Comparison of ENCODE assay signal across 14 cellular contexts in genomic region chrX:13721371-13721770, GRCh38. TPM values are rescaled to one million over a fixed set of nuclear protein-coding genes. Genes with fewer than 3 reads are reported as not detected.
DNase-seq lines count a peak whose midpoint lies in the region; ATAC-seq and TF ChIP-seq lines count a peak whose summit lies in the region.
"Had no signal": no experiment of that assay in that cellular context is flagged by ENCODE, and none has a peak within 500 bp of the region (broad histone marks: within the 10 kb centered on the region; RNA-seq: fewer than 3 reads in every experiment).

No MANE protein-coding gene starts in this region.

- H3K9me2 ChIP-seq in Karpas-422 (replicated peaks; ENCODE audit: insufficient read depth, low read length) = no peaks in the 10 kb centered on the region

- peak overlapping the region; percentile 31 for H3K27ac Mint-ChIP-seq in Calu3 (ENCODE audit: unreplicated experiment)
- H3K27ac Mint-ChIP-seq: activated T-helper 17 cell treated with anti-CD3 and anti-CD28 coated beads, Interleukin-2, amount 50 U/mL, for 72 hours had no signal

- TF ChIP-seq CTCF in Calu3 (IDR thresholded peaks at IDR 0.05; ENCODE audit: unreplicated experiment) = no peak
- TF ChIP-seq CTCF in esophagus squamous epithelium (IDR thresholded peaks at IDR 0.05) = no peak
- TF ChIP-seq CTCF in gastrocnemius medialis (IDR thresholded peaks at IDR 0.05 in 4 of 5, conservative IDR thresholded peaks at IDR 0.05 in 1 of 5) = no peak

- no peak for DNase-seq in Calu3
- no peak for DNase-seq in Karpas-422
- DNase-seq in esophagus squamous epithelium (lab: John Stamatoyannopoulos, UW) = no peak
- no peak for DNase-seq in gastrocnemius medialis
- no peak for DNase-seq in OCI-M2 (lab: John Stamatoyannopoulos, UW; ENCODE audit: unreplicated experiment)
- no peak for DNase-seq in AG08395 (ENCODE audit: low spot score)
- DNase-seq: activated CD4-positive, CD25-positive, alpha-beta regulatory T cell treated with anti-CD3 and anti-CD28 coated beads, Interleukin-2, amount 50 U/mL, for 72 hours; effector CD8-positive, alpha-beta T cell; left cardiac atrium; NCI-H187 treated with DMSO at 0.1 percent for 48 hours had no signal

- H2AFZ ChIP-seq in Karpas-422 (ENCODE audit: low read length) = no peak overlapping the region

- H3K4me3 ChIP-seq in Karpas-422 (ENCODE audit: low read length) (no peak overlapping the region), esophagus squamous epithelium (no peak overlapping the region), gastrocnemius medialis (no peak overlapping the region)
- H3K4me3 ChIP-seq: smooth muscle cell had no signal

- H3K27ac ChIP-seq in Karpas-422 (ENCODE audit: low read length) (peak overlapping the region; percentile 71), esophagus squamous epithelium (peak overlapping the region in 3 of 4 donors; percentile 67 to 72 (median 70)), gastrocnemius medialis (peak overlapping the region; percentile 64 to 74 (median 72))
- H3K27ac ChIP-seq: KMS-11 had no signal

- H4K20me1 ChIP-seq in Karpas-422 (ENCODE audit: insufficient read depth, low read depth, low read length) = no peaks in the 10 kb centered on the region

- peaks cover 75% of the 10 kb centered on the region for H3K79me2 ChIP-seq in Karpas-422 (ENCODE audit: low read length)

- H3K36me3 ChIP-seq in Karpas-422 (ENCODE audit: insufficient read depth, low read length) = peaks cover 20% of the 10 kb centered on the region
- H3K36me3 ChIP-seq in esophagus squamous epithelium = peaks cover 0 to 32% (median 0%) of the 10 kb centered on the region in 3 donors
- H3K36me3 ChIP-seq in gastrocnemius medialis = no peaks in the 10 kb centered on the region

- no peak overlapping the region for H3K9ac ChIP-seq in Karpas-422 (ENCODE audit: low read length)
- H3K9ac ChIP-seq: KMS-11 had no signal

- WGBS in esophagus squamous epithelium, 2 donors = 80 to 92% methylated on average over 1 to 4 of the region's 4 CpGs

- TF ChIP-seq POLR2A in esophagus squamous epithelium (IDR thresholded peaks at IDR 0.05) (no peak), gastrocnemius medialis (IDR thresholded peaks at IDR 0.05) (no peak)

- H3K27me3 ChIP-seq in Karpas-422 (ENCODE audit: low read length) = no peaks in the 10 kb centered on the region
- H3K27me3 ChIP-seq in esophagus squamous epithelium = peaks cover 0 to 3% (median 0%) of the 10 kb centered on the region in 4 donors
- no peaks in the 10 kb centered on the region for H3K27me3 ChIP-seq in gastrocnemius medialis

- peaks cover 21% of the 10 kb centered on the region for H3K36me3 Mint-ChIP-seq in Calu3 (ENCODE audit: insufficient read depth, unreplicated experiment)

- in situ Hi-C loops in gastrocnemius medialis (cut with MboI; ENCODE audit: low sequenced_read_pairs in 4 of 4) = no loop called here

- intact Hi-C loops in Calu3 (cut with micrococcal nuclease; ENCODE audit: unreplicated experiment) = no loop called here
- intact Hi-C loops in esophagus squamous epithelium (cut with DNase I) = no loop called here
- intact Hi-C loops in gastrocnemius medialis (cut with DNase I; ENCODE audit: low total_unique reads) = loop anchor here (10.0 kb wide), 1 partner anchor 1753 kb away; no protein-coding TSS in a partner anchor

- CTCF ChIA-PET in Calu3 (lab: Charles Lee) = interaction anchor here (0.6 to 1.1 kb wide), 6 partner anchors 10 to 1537 kb away, joined by 3 to 5 read pairs (median 4); no protein-coding TSS in a partner anchor

- H3K9me3 ChIP-seq in Karpas-422 (ENCODE audit: low read length) (no peaks in the 10 kb centered on the region), esophagus squamous epithelium (no peaks in the 10 kb centered on the region), gastrocnemius medialis (no peaks in the 10 kb centered on the region)

- H3K4me2 ChIP-seq in Karpas-422 (ENCODE audit: low read depth, low read length, poor library complexity, severe bottlenecking) = no peak overlapping the region
- H3K4me2 ChIP-seq: KMS-11, smooth muscle cell had no signal

- peaks cover 2% of the 10 kb centered on the region for H3K9me3 Mint-ChIP-seq in Calu3 (ENCODE audit: low read depth, unreplicated experiment)
- H3K9me3 Mint-ChIP-seq: activated T-helper 17 cell treated with anti-CD3 and anti-CD28 coated beads, Interleukin-2, amount 50 U/mL, for 72 hours had no signal

- no TSS peak for BruUV-seq in Calu3 (replicated peaks; lab: Mats Ljungman, UMichigan)

- H3K27me3 Mint-ChIP-seq in Calu3 (ENCODE audit: unreplicated experiment) = no peaks in the 10 kb centered on the region
- H3K27me3 Mint-ChIP-seq: activated T-helper 17 cell treated with anti-CD3 and anti-CD28 coated beads, Interleukin-2, amount 50 U/mL, for 72 hours had no signal

- no peak for ATAC-seq in gastrocnemius medialis
- no peak for ATAC-seq in HG03457 (IDR thresholded peaks at IDR 0.05; ENCODE audit: unreplicated experiment)
- ATAC-seq: activated T-helper 17 cell treated with anti-CD3 and anti-CD28 coated beads, Interleukin-2, amount 50 U/mL, for 72 hours had no signal

- peaks cover 32% of the 10 kb centered on the region for H3K4me1 Mint-ChIP-seq in Calu3 (ENCODE audit: low read depth, unreplicated experiment)

- no peak overlapping the region for H3K4me3 Mint-ChIP-seq in Calu3 (ENCODE audit: low read depth, unreplicated experiment)
- H3K4me3 Mint-ChIP-seq: activated T-helper 17 cell treated with anti-CD3 and anti-CD28 coated beads, Interleukin-2, amount 50 U/mL, for 72 hours had no signal

- H3K4me1 ChIP-seq in Karpas-422 (ENCODE audit: low read length) = peaks cover 16% of the 10 kb centered on the region
- H3K4me1 ChIP-seq in esophagus squamous epithelium = peaks cover 0 to 42% (median 7%) of the 10 kb centered on the region in 3 donors
- H3K4me1 ChIP-seq in gastrocnemius medialis = peaks cover 9 to 13% of the 10 kb centered on the region in 2 donors

RNA-seq across cellular contexts. Expression of gene TRAPPC2, which starts 13.0 kb away (rescaled TPM):
- total RNA-seq in Calu3 (2022) (20.8 and 25.1 TPM in 2 replicates), esophagus squamous epithelium (10 to 100 TPM in 3 of 4 donors, 1 to 10 TPM in 1; 8.9 to 12.8 (median 11.0) TPM), gastrocnemius medialis (1 to 10 TPM; 1.4 to 4.3 (median 2.9) TPM)
- total RNA-seq in Karpas-422 (2014; rRNA removed; shearing (Covaris generic); ENCODE audit: low replicate concordance) = 29.5 and 60.5 TPM in 2 replicates

RNA-seq across cellular contexts. Expression of gene OFD1, which starts 13.2 kb away (rescaled TPM):
- total RNA-seq in Calu3 (2022) (46.4 and 57.0 TPM in 2 replicates), esophagus squamous epithelium (10 to 100 TPM; 12.7 to 26.1 (median 20.6) TPM), gastrocnemius medialis (1 to 10 TPM; 2.8 to 8.0 (median 7.0) TPM)
- total RNA-seq in Karpas-422 (2014; rRNA removed; shearing (Covaris generic); ENCODE audit: low replicate concordance) = 68.4 and 76.3 TPM in 2 replicates

RNA-seq across cellular contexts. Expression of gene RAB9A, which starts 32.4 kb away (rescaled TPM):
- 41.4 and 42.4 TPM in 2 replicates for total RNA-seq in Calu3 (2022)
- 56.6 and 59.3 TPM in 2 replicates for total RNA-seq in Karpas-422 (2014; rRNA removed; shearing (Covaris generic); ENCODE audit: low replicate concordance)
- 10 to 100 TPM; 24.4 to 28.6 (median 25.8) TPM for total RNA-seq in esophagus squamous epithelium
- total RNA-seq in gastrocnemius medialis = 10 to 100 TPM; 15.0 to 21.7 (median 18.5) TPM
